In genomic region chr18:78762753-78763152, GRCh38 we compare ENCODE assay signal across 9 cellular contexts.
"Had no signal": no experiment of that assay in that cellular context is flagged by ENCODE, and none has a peak within 500 bp of the region (broad histone marks: within the 10 kb centered on the region; RNA-seq: fewer than 3 reads in every experiment).

No MANE protein-coding gene starts in this region.

- ATAC-seq: HCT116, HepG2 had no signal

- H3K4me3 ChIP-seq: GM23248, HAP-1 had no signal

- H3K36me3 ChIP-seq: HAP-1 had no signal

- H3K27me3 Mint-ChIP-seq: IgD-negative memory B cell had no signal

- H3K4me1 ChIP-seq: HAP-1 had no signal

- H3K9me3 ChIP-seq: HAP-1 had no signal

- H3K27ac Mint-ChIP-seq: HFFc6, IgD-negative memory B cell had no signal

- H3K27ac ChIP-seq: GM23248, HL-60 had no signal

- H3K36me3 Mint-ChIP-seq: IgD-negative memory B cell had no signal

- DNase-seq: GM23248, GOT3, H7, HFFc6 had no signal

- H3K4me3 Mint-ChIP-seq: HFFc6, IgD-negative memory B cell had no signal

- H3K4me1 Mint-ChIP-seq: IgD-negative memory B cell had no signal
